In the genomic region with DNA sequence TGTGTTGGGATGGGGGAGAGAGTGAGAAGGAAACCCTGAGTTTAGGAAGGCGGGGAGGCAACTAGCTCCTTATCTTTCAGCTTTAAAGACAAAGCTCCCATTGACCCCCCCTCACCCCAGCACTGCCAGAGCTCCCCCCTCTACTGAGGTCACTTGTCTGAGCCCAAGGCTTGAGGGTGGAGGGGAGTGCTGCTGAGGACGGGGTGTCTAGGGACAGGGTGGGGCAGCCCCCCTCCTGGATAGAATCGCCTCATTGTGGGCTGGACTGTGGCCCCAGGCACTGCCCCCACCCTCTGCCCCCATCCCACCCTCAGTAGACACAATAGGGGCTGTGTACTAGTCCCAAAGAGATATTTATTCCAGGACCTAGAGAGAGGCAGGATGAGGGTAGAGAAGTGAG, we compare ENCODE assay signal across 22 cellular contexts. TPM values are rescaled to one million over a fixed set of nuclear protein-coding genes. Genes with fewer than 3 reads are reported as not detected.
DNase-seq lines count a peak whose midpoint lies in the region; ATAC-seq, FAIRE-seq and TF ChIP-seq lines count a peak whose summit lies in the region.
"Had no signal": no experiment of that assay in that cellular context is flagged by ENCODE, and none has a peak within 500 bp of the region (broad histone marks: within the 10 kb centered on the region; RNA-seq: fewer than 3 reads in every experiment).

No MANE protein-coding gene starts in this region.

- CTCF ChIA-PET in K562 (lab: Yijun Ruan, JAX; ENCODE audit: low intra/inter-chr PET ratio) = no interaction called here

- TF ChIP-seq CTCF in 22Rv1 (IDR thresholded peaks at IDR 0.05) (no peak), K562 (IDR thresholded peaks at IDR 0.05 in 2 of 3, conservative IDR thresholded peaks at IDR 0.05 in 1 of 3; ENCODE audit: insufficient read depth in 2 of 3, low read depth in 1 of 3, low read length in 3 of 3) (no peak), osteoblast (IDR thresholded peaks at IDR 0.05; ENCODE audit: extremely low read depth, low read depth, low read length) (no peak)

- no peak overlapping the region for H3K4me2 ChIP-seq in K562 (ENCODE audit: insufficient read depth, low read length)
- H3K4me2 ChIP-seq in osteoblast (ENCODE audit: insufficient read depth, low read length) = no peak overlapping the region

- WGBS in K562 (ENCODE audit: insufficient coverage, low coverage, missing lambda C conversion rate) = 0% methylated on average over 1 of the region's 3 CpGs

- in situ Hi-C loops in K562 (cut with MboI) = no loop called here

- peak in 3 of 4 experiments; percentile 23 to 50 (median 40) for DNase-seq in K562 (ENCODE audit: extremely low read depth in 1 of 4, low spot score in 3 of 4)
- peak; percentile 73 for DNase-seq in inferior parietal cortex (ENCODE audit: extremely low spot score)
- peak; percentile 73 for DNase-seq in osteoblast (ENCODE audit: insufficient read length, low spot score, missing footprints)
- no peak for DNase-seq in SW 1271 (lab: John Stamatoyannopoulos, UW)
- DNase-seq in NK-92 treated with Interleukin-12 subunit alpha and Interleukin-12 subunit beta, amount 100 ng/mL, for 24 hours (lab: John Stamatoyannopoulos, UW) = no peak
- no peak for DNase-seq in cortex of kidney (lab: John Stamatoyannopoulos, UW)
- DNase-seq: activated CD4-positive, alpha-beta T cell treated with anti-CD3 and anti-CD28 coated beads for 36 hours; DMS153; heart right ventricle; kidney; NCI-H1105; NCI-H526; ovary; stimulated activated CD4-positive, alpha-beta T cell treated with anti-CD3 and anti-CD28 coated beads, Interleukin-12 subunit alpha, Interleukin-12 subunit beta, amount 100 ng/mL, for 4 hours; stimulated activated naive B cell treated with anti-CD40 and anti-IgM and Interleukin-4, amounts not matched to agents 10 μg/mL and 1 μg/mL and 100 μg/mL, for 72 hours had no signal

- ATAC-seq in K562 = no peak
- no peak for ATAC-seq in HG03095 (IDR thresholded peaks at IDR 0.05; ENCODE audit: unreplicated experiment)
- ATAC-seq: A549; activated CD4-positive, alpha-beta T cell treated with anti-CD3 and anti-CD28 coated beads for 36 hours; stimulated activated naive B cell treated with anti-CD40 and anti-IgM and Interleukin-4, amounts not matched to agents 10 μg/mL and 1 μg/mL and 100 μg/mL, for 72 hours had no signal

- no peak overlapping the region for H3K4me3 ChIP-seq in K562
- no peak overlapping the region for H3K4me3 ChIP-seq in osteoblast (ENCODE audit: insufficient read depth, low read length)
- H3K4me3 ChIP-seq: A549, heart right ventricle, ovary, SK-N-MC had no signal

- no peak for TF ChIP-seq POLR2A in K562 (conservative IDR thresholded peaks at IDR 0.05)

- H3K27ac ChIP-seq in 22Rv1 = peak overlapping the region; percentile 99
- no peak overlapping the region for H3K27ac ChIP-seq in K562 (ENCODE audit: extremely low read depth, low read depth, low read length)
- no peak overlapping the region for H3K27ac ChIP-seq in osteoblast (ENCODE audit: low read depth, low read length)
- H3K27ac ChIP-seq: heart right ventricle, ovary, SK-N-MC had no signal

- no peak for TF ChIP-seq RAD21 in K562 (CRISPR knock-in tag; conservative IDR thresholded peaks at IDR 0.05 in 1 of 2, IDR thresholded peaks at IDR 0.05 in 1 of 2)

- FAIRE-seq in K562 (lab: Jason Lieb, UNC) = no peak
- FAIRE-seq: A549, astrocyte, H54, kidney had no signal

- H3K9ac ChIP-seq in K562 (ENCODE audit: insufficient read depth in 1 of 2, low read depth in 2 of 2, low read length in 2 of 2) = peak overlapping the region in 1 of 2 experiments; percentile 57; a peak in 1 of 4 replicates

- no peak for TF ChIP-seq EP300 in K562 (IDR thresholded peaks at IDR 0.05; ENCODE audit: low read length)

- BruUV-seq in K562 (replicated peaks; lab: Mats Ljungman, UMichigan) = no TSS peak

- no peaks in the 10 kb centered on the region for H3K9me1 ChIP-seq in K562 (ENCODE audit: control insufficient read depth, insufficient read depth, low read length)

- POLR2A ChIA-PET in K562 (lab: Yijun Ruan, JAX) = interaction anchor here (0.7 to 1.8 kb wide), 4 partner anchors 12 to 109 kb away, joined by 3 to 8 read pairs (median 4); partner anchors contain the start of genes PA2G4 and ZC3H10

- intact Hi-C loops in K562 (cut with micrococcal nuclease) = loop anchor here (2.0 kb wide), 1 partner anchor 22 kb away; the partner anchor contains the start of gene PA2G4

- H3K79me2 ChIP-seq in K562 (ENCODE audit: control insufficient read depth, insufficient read depth, low read length) (no peaks in the 10 kb centered on the region), osteoblast (ENCODE audit: insufficient read depth, low read length) (no peaks in the 10 kb centered on the region)

- H3K9me3 ChIP-seq in K562 (replicated peaks; ENCODE audit: control insufficient read depth, insufficient read depth, low read depth, low read length) = no peaks in the 10 kb centered on the region
- H3K9me3 ChIP-seq in osteoblast (ENCODE audit: low read depth, low read length) = no peaks in the 10 kb centered on the region
- H3K9me3 ChIP-seq: A549, heart right ventricle, ovary had no signal

- no peaks in the 10 kb centered on the region for H3K36me3 ChIP-seq in K562 (ENCODE audit: control insufficient read depth, insufficient read depth, low read length)
- H3K36me3 ChIP-seq in osteoblast (ENCODE audit: insufficient read depth, low read length) = no peaks in the 10 kb centered on the region
- H3K36me3 ChIP-seq: heart right ventricle, ovary had no signal

- no peaks in the 10 kb centered on the region; a peak in 1 of 5 replicates for H3K27me3 ChIP-seq in K562 (ENCODE audit: control insufficient read depth in 2 of 2, insufficient read depth in 2 of 2, low read length in 2 of 2)
- H3K27me3 ChIP-seq in osteoblast (ENCODE audit: insufficient read depth, low read length) = peaks cover 25% of the 10 kb centered on the region
- H3K27me3 ChIP-seq: ovary had no signal

- H4K20me1 ChIP-seq in K562 (replicated peaks; ENCODE audit: control insufficient read depth, insufficient read depth, low read length) = no peaks in the 10 kb centered on the region
- H4K20me1 ChIP-seq in osteoblast (ENCODE audit: insufficient read depth, low read length) = no peaks in the 10 kb centered on the region

- H3K4me1 ChIP-seq in K562 (replicated peaks in 1 of 2; ENCODE audit: control insufficient read depth in 2 of 2, insufficient read depth in 2 of 2, low read length in 2 of 2) (peaks cover 38 to 52% of the 10 kb centered on the region in 2 experiments), osteoblast (ENCODE audit: insufficient read depth, low read length) (peaks cover 9% of the 10 kb centered on the region)

- no peak overlapping the region for H2AFZ ChIP-seq in K562 (ENCODE audit: low read depth, low read length)
- H2AFZ ChIP-seq in osteoblast (ENCODE audit: low read length) = no peak overlapping the region

RNA-seq across cellular contexts. Expression of gene ERBB3, which starts 3.0 kb away (rescaled TPM):
- 26.3 and 40.1 TPM in 2 replicates for total RNA-seq in K562 (2011; cell fraction: chromatin; rRNA removed; ENCODE audit: low replicate concordance)
- 15.7 and 18.8 TPM in 2 replicates for total RNA-seq in K562 (2011; cell fraction: nucleolus; rRNA removed)
- total RNA-seq in K562 (2011; cell fraction: nucleoplasm; rRNA removed) = 18.2 and 30.1 TPM in 2 replicates
- total RNA-seq in K562 (2014; rRNA removed) (3.6 and 4.2 TPM in 2 replicates), K562 (2014; rRNA removed; fragmentation: Illumina TruSeq; extraction: Trizol) (2.6 and 3.1 TPM in 2 replicates), K562 (2015; rRNA removed; fragmentation: Illumina TruSeq; extraction: Trizol) (2.0 and 2.6 TPM in 2 replicates), K562 (2021) (5.1 and 5.5 TPM in 2 replicates), osteoblast (1.1 and 2.4 TPM in 2 replicates)
- polyA plus RNA-seq in K562 (2011; rRNA removed) (5.3 and 12.2 TPM in 2 replicates), K562 (2014; fragmentation: Illumina TruSeq; extraction: Trizol) (4.0 and 5.4 TPM in 2 replicates), K562 (2014; fragmentation: Nextera tagmentation; extraction: Ambion mirVana) (1 to 10 TPM; 1.5 to 1.8 TPM), K562 (2014; rRNA removed) (3.8 and 7.4 TPM in 2 replicates)
- 2.8 and 9.7 TPM in 2 replicates for polyA plus RNA-seq in K562 (2011; cell fraction: cytosol; rRNA removed)
- polyA plus RNA-seq in K562 (2011; cell fraction: nucleus; rRNA removed) = 5.9 and 15.1 TPM in 2 replicates
- polyA plus RNA-seq in K562 (2012) = 2.7 and 9.2 TPM in 2 replicates
- polyA minus RNA-seq in K562 (2011; rRNA and poly(A)+ RNA removed) = 9.6 and 21.6 TPM in 2 replicates
- polyA minus RNA-seq in K562 (2011; cell fraction: cytosol; rRNA and poly(A)+ RNA removed) = 5.8 and 11.6 TPM in 2 replicates
- 6.5 and 19.8 TPM in 2 replicates for polyA minus RNA-seq in K562 (2011; cell fraction: nucleus; rRNA and poly(A)+ RNA removed)
- polyA plus RNA-seq: CD14-positive monocyte had no signal

RNA-seq across cellular contexts. Expression of gene PA2G4, which starts 21.4 kb away (rescaled TPM):
- total RNA-seq in K562 (2011; cell fraction: chromatin; rRNA removed; ENCODE audit: low replicate concordance) = 443 and 498 TPM in 2 replicates
- total RNA-seq in K562 (2011; cell fraction: nucleolus; rRNA removed) = 275 and 278 TPM in 2 replicates
- total RNA-seq in K562 (2011; cell fraction: nucleoplasm; rRNA removed) = 263 and 304 TPM in 2 replicates
- total RNA-seq in K562 (2014; rRNA removed) (740 and 811 TPM in 2 replicates), K562 (2014; rRNA removed; fragmentation: Illumina TruSeq; extraction: Trizol) (547 and 561 TPM in 2 replicates), K562 (2015; rRNA removed; fragmentation: Illumina TruSeq; extraction: Trizol) (712 TPM in 2 replicates), K562 (2021) (463 and 470 TPM in 2 replicates), osteoblast (99.0 and 115 TPM in 2 replicates)
- polyA plus RNA-seq in K562 (2011; rRNA removed) (650 and 925 TPM in 2 replicates), K562 (2014; fragmentation: Illumina TruSeq; extraction: Trizol) (777 and 884 TPM in 2 replicates), K562 (2014; fragmentation: Nextera tagmentation; extraction: Ambion mirVana) (100 to 1,000 TPM; 230 to 303 TPM), K562 (2014; rRNA removed) (637 and 638 TPM in 2 replicates)
- 274 and 376 TPM in 2 replicates for polyA plus RNA-seq in K562 (2011; cell fraction: cytosol; rRNA removed)
- 287 and 371 TPM in 2 replicates for polyA plus RNA-seq in K562 (2011; cell fraction: nucleus; rRNA removed)
- polyA plus RNA-seq in K562 (2012) = 289 and 533 TPM in 2 replicates
- 622 and 730 TPM in 2 replicates for polyA minus RNA-seq in K562 (2011; rRNA and poly(A)+ RNA removed)
- 223 and 281 TPM in 2 replicates for polyA minus RNA-seq in K562 (2011; cell fraction: cytosol; rRNA and poly(A)+ RNA removed)
- 90.7 and 174 TPM in 2 replicates for polyA minus RNA-seq in K562 (2011; cell fraction: nucleus; rRNA and poly(A)+ RNA removed)

RNA-seq across cellular contexts. Expression of gene RPL41, which starts 33.5 kb away (rescaled TPM):
- 471 and 502 TPM in 2 replicates for total RNA-seq in K562 (2011; cell fraction: chromatin; rRNA removed; ENCODE audit: low replicate concordance)
- 714 and 769 TPM in 2 replicates for total RNA-seq in K562 (2011; cell fraction: nucleolus; rRNA removed)
- total RNA-seq in K562 (2011; cell fraction: nucleoplasm; rRNA removed) = 1,389 and 2,616 TPM in 2 replicates
- total RNA-seq in K562 (2014; rRNA removed) (4,680 and 5,042 TPM in 2 replicates), K562 (2014; rRNA removed; fragmentation: Illumina TruSeq; extraction: Trizol) (4,828 and 4,834 TPM in 2 replicates), K562 (2015; rRNA removed; fragmentation: Illumina TruSeq; extraction: Trizol) (4,355 and 4,529 TPM in 2 replicates), K562 (2021) (3,403 and 3,805 TPM in 2 replicates), osteoblast (1,930 and 2,844 TPM in 2 replicates)
- polyA plus RNA-seq in K562 (2011; rRNA removed) (9,327 and 10,494 TPM in 2 replicates), K562 (2014; fragmentation: Illumina TruSeq; extraction: Trizol) (5,551 and 5,604 TPM in 2 replicates), K562 (2014; fragmentation: Nextera tagmentation; extraction: Ambion mirVana) (over 10,000 TPM; 10,697 to 11,276 TPM), K562 (2014; rRNA removed) (6,115 and 7,868 TPM in 2 replicates)
- polyA plus RNA-seq in K562 (2011; cell fraction: cytosol; rRNA removed) = 7,179 and 13,806 TPM in 2 replicates
- polyA plus RNA-seq in K562 (2011; cell fraction: nucleus; rRNA removed) = 2,948 and 5,202 TPM in 2 replicates
- 7,782 and 11,481 TPM in 2 replicates for polyA plus RNA-seq in K562 (2012)
- 1,996 and 2,558 TPM in 2 replicates for polyA minus RNA-seq in K562 (2011; rRNA and poly(A)+ RNA removed)
- polyA minus RNA-seq in K562 (2011; cell fraction: cytosol; rRNA and poly(A)+ RNA removed) = 912 and 1,093 TPM in 2 replicates
- 197 and 533 TPM in 2 replicates for polyA minus RNA-seq in K562 (2011; cell fraction: nucleus; rRNA and poly(A)+ RNA removed)

RNA-seq across cellular contexts. Expression of gene ZC3H10, which starts 35.1 kb away (rescaled TPM):
- 9.2 and 15.6 TPM in 2 replicates for total RNA-seq in K562 (2011; cell fraction: chromatin; rRNA removed; ENCODE audit: low replicate concordance)
- 12.5 and 14.0 TPM in 2 replicates for total RNA-seq in K562 (2011; cell fraction: nucleolus; rRNA removed)
- total RNA-seq in K562 (2011; cell fraction: nucleoplasm; rRNA removed) = 16.0 and 23.7 TPM in 2 replicates
- 2.2 and 2.3 TPM in 2 replicates for total RNA-seq in K562 (2014; rRNA removed)
- total RNA-seq in K562 (2014; rRNA removed; fragmentation: Illumina TruSeq; extraction: Trizol) = 2.4 and 2.7 TPM in 2 replicates
- total RNA-seq in K562 (2015; rRNA removed; fragmentation: Illumina TruSeq; extraction: Trizol) = 3.0 and 3.8 TPM in 2 replicates
- total RNA-seq in K562 (2021) = 3.3 and 4.1 TPM in 2 replicates
- 1.0 and 1.1 TPM in 2 replicates for polyA plus RNA-seq in K562 (2011; rRNA removed)
- 1.1 and 1.5 TPM in 2 replicates for polyA plus RNA-seq in K562 (2011; cell fraction: cytosol; rRNA removed)
- polyA plus RNA-seq in K562 (2011; cell fraction: nucleus; rRNA removed) = 3.3 and 4.3 TPM in 2 replicates
- polyA plus RNA-seq in K562 (2012) = 1.9 and 2.8 TPM in 2 replicates
- 1.6 and 1.9 TPM in 2 replicates for polyA plus RNA-seq in K562 (2014; fragmentation: Illumina TruSeq; extraction: Trizol)
- under 1 TPM; 0.31 to 0.46 TPM for polyA plus RNA-seq in K562 (2014; fragmentation: Nextera tagmentation; extraction: Ambion mirVana)
- 1.4 and 1.7 TPM in 2 replicates for polyA plus RNA-seq in K562 (2014; rRNA removed)
- 5.3 and 6.2 TPM in 2 replicates for polyA minus RNA-seq in K562 (2011; rRNA and poly(A)+ RNA removed)
- polyA minus RNA-seq in K562 (2011; cell fraction: cytosol; rRNA and poly(A)+ RNA removed) = 0.95 and 1.5 TPM in 2 replicates
- 9.2 and 17.8 TPM in 2 replicates for polyA minus RNA-seq in K562 (2011; cell fraction: nucleus; rRNA and poly(A)+ RNA removed)
- total RNA-seq in osteoblast = 9.0 and 10.6 TPM in 2 replicates

RNA-seq across cellular contexts. Expression of gene RPS26, which starts 41.2 kb away (rescaled TPM):
- total RNA-seq in K562 (2011; cell fraction: chromatin; rRNA removed; ENCODE audit: low replicate concordance) = 81.1 and 108 TPM in 2 replicates
- 111 and 126 TPM in 2 replicates for total RNA-seq in K562 (2011; cell fraction: nucleolus; rRNA removed)
- total RNA-seq in K562 (2011; cell fraction: nucleoplasm; rRNA removed) = 132 and 142 TPM in 2 replicates
- total RNA-seq in K562 (2014; rRNA removed) (352 and 493 TPM in 2 replicates), K562 (2014; rRNA removed; fragmentation: Illumina TruSeq; extraction: Trizol) (788 and 907 TPM in 2 replicates), K562 (2015; rRNA removed; fragmentation: Illumina TruSeq; extraction: Trizol) (746 and 852 TPM in 2 replicates), K562 (2021) (59.8 and 70.2 TPM in 2 replicates), osteoblast (162 and 459 TPM in 2 replicates)
- polyA plus RNA-seq in K562 (2011; rRNA removed) (376 and 443 TPM in 2 replicates), K562 (2014; fragmentation: Illumina TruSeq; extraction: Trizol) (658 and 1,033 TPM in 2 replicates), K562 (2014; fragmentation: Nextera tagmentation; extraction: Ambion mirVana) (1,000 to 10,000 TPM; 1,319 to 1,589 TPM), K562 (2014; rRNA removed) (403 and 523 TPM in 2 replicates)
- polyA plus RNA-seq in K562 (2011; cell fraction: cytosol; rRNA removed) = 954 and 1,184 TPM in 2 replicates
- 224 and 243 TPM in 2 replicates for polyA plus RNA-seq in K562 (2011; cell fraction: nucleus; rRNA removed)
- 372 and 548 TPM in 2 replicates for polyA plus RNA-seq in K562 (2012)
- polyA minus RNA-seq in K562 (2011; rRNA and poly(A)+ RNA removed) = 556 and 722 TPM in 2 replicates
- polyA minus RNA-seq in K562 (2011; cell fraction: cytosol; rRNA and poly(A)+ RNA removed) = 78.1 and 105 TPM in 2 replicates
- 51.7 and 82.0 TPM in 2 replicates for polyA minus RNA-seq in K562 (2011; cell fraction: nucleus; rRNA and poly(A)+ RNA removed)

Comparison
In these comparisons a context has a peak if more than half of its experiments do, and no peak if none do; other contexts are left out.
1. DNase-seq: peak in K562 (3 of 4), inferior parietal cortex (single experiment) and osteoblast (single experiment); none in SW 1271 (0 of 2), NK-92 treated with Interleukin-12 subunit alpha and Interleukin-12 subunit beta, amount 100 ng/mL, for 24 hours (single experiment) and cortex of kidney (single experiment).